In genomic region chr11:34916810-34917780, GRCh38 we compare ENCODE assay signal across 8 cellular contexts. TPM values are rescaled to one million over a fixed set of nuclear protein-coding genes. Genes with fewer than 3 reads are reported as not detected.
DNase-seq lines count a peak whose midpoint lies in the region; ATAC-seq and TF ChIP-seq lines count a peak whose summit lies in the region.

No MANE protein-coding gene starts in this region.

- H3K4me3 ChIP-seq in OCI-LY7 (ENCODE audit: low read depth, low read length, poor library complexity, severe bottlenecking) (peak overlapping the region; percentile 98), mucosa of stomach (ENCODE audit: low read length) (peak overlapping the region; percentile 76)
- H3K4me3 ChIP-seq in effector memory CD4-positive, alpha-beta T cell (ENCODE audit: insufficient read depth, low read depth, low read length, poor library complexity, severe bottlenecking), result peak overlapping the region; percentile 87

- H3K9ac ChIP-seq in mucosa of stomach (ENCODE audit: low read length), result peak overlapping the region; percentile 96

- H3K27ac Mint-ChIP-seq in activated CD4-positive, alpha-beta T cell treated with anti-CD3 and anti-CD28 coated beads, Interleukin-2, amount 10 ng/mL, durations not matched to agents 7 days and 5 days, result peak overlapping the region; percentile 97

- H3K9me3 ChIP-seq in OCI-LY7 (ENCODE audit: low read length), result peaks cover 9% of the 10 kb centered on the region; the same call in 1 of the 2 replicates
- H3K9me3 ChIP-seq in effector memory CD4-positive, alpha-beta T cell (ENCODE audit: control insufficient read depth, low read length), result no peaks in the 10 kb centered on the region
- no peaks in the 10 kb centered on the region for H3K9me3 ChIP-seq in mucosa of stomach (ENCODE audit: control insufficient read depth, low read length)

- no peaks in the 10 kb centered on the region for H3K27me3 ChIP-seq in effector memory CD4-positive, alpha-beta T cell (replicated peaks; ENCODE audit: control insufficient read depth, insufficient read depth, low read length, poor library complexity, severe bottlenecking)
- no peaks in the 10 kb centered on the region for H3K27me3 ChIP-seq in mucosa of stomach (ENCODE audit: control insufficient read depth, insufficient read depth, low read length)

- no peak for DNase-seq in activated CD4-positive, alpha-beta T cell treated with anti-CD3 and anti-CD28 coated beads, Interleukin-2, amount 10 ng/mL, durations not matched to agents 7 days and 5 days
- no peak for DNase-seq in activated CD4-positive, alpha-beta T cell treated with anti-CD3 and anti-CD28 coated beads for 4 hours
- DNase-seq in OCI-LY7 (ENCODE audit: low spot score), result peak; percentile 22
- no peak for DNase-seq in effector memory CD4-positive, alpha-beta T cell
- DNase-seq in islet precursor cell, result no peak
- no peak for DNase-seq in NCI-H1436 (lab: John Stamatoyannopoulos, UW)

- peaks cover 31% of the 10 kb centered on the region for H3K4me1 Mint-ChIP-seq in activated CD4-positive, alpha-beta T cell treated with anti-CD3 and anti-CD28 coated beads, Interleukin-2, amount 10 ng/mL, durations not matched to agents 7 days and 5 days

- CTCF ChIA-PET in activated CD4-positive, alpha-beta T cell treated with anti-CD3 and anti-CD28 coated beads, Interleukin-2, amount 10 ng/mL, durations not matched to agents 7 days and 5 days (lab: Charles Lee), result interaction anchor here (0.6 to 1.6 kb wide), 5 partner anchors 8 to 475 kb away, joined by 3 to 6 read pairs (median 3); no protein-coding TSS in a partner anchor
- CTCF ChIA-PET in OCI-LY7 (lab: Charles Lee; ENCODE audit: unreplicated experiment), result no interaction called here

- no peaks in the 10 kb centered on the region for H3K27me3 Mint-ChIP-seq in activated CD4-positive, alpha-beta T cell treated with anti-CD3 and anti-CD28 coated beads, Interleukin-2, amount 10 ng/mL, durations not matched to agents 7 days and 5 days

- POLR2A ChIA-PET in activated CD4-positive, alpha-beta T cell treated with anti-CD3 and anti-CD28 coated beads, Interleukin-2, amount 10 ng/mL, durations not matched to agents 7 days and 5 days (lab: Charles Lee), result interaction anchor here (0.7 kb wide), 2 partner anchors 273 to 319 kb away, joined by 4 to 10 read pairs; no protein-coding TSS in a partner anchor
- POLR2A ChIA-PET in OCI-LY7 (lab: Charles Lee), result interaction anchor here (0.6 to 1.5 kb wide), 3 partner anchors 10 to 25 kb away, joined by 3 to 6 read pairs (median 3); no protein-coding TSS in a partner anchor

- TF ChIP-seq CTCF in OCI-LY7 (conservative IDR thresholded peaks at IDR 0.05; ENCODE audit: low read length), result no peak

- peak overlapping the region; percentile 98 for H3K4me3 Mint-ChIP-seq in activated CD4-positive, alpha-beta T cell treated with anti-CD3 and anti-CD28 coated beads, Interleukin-2, amount 10 ng/mL, durations not matched to agents 7 days and 5 days

- intact Hi-C loops in OCI-LY7 (cut with micrococcal nuclease; ENCODE audit: unreplicated experiment), result no loop called here

- no peaks in the 10 kb centered on the region for H3K9me3 Mint-ChIP-seq in activated CD4-positive, alpha-beta T cell treated with anti-CD3 and anti-CD28 coated beads, Interleukin-2, amount 10 ng/mL, durations not matched to agents 7 days and 5 days

- peaks cover 32% of the 10 kb centered on the region for H3K36me3 ChIP-seq in OCI-LY7 (ENCODE audit: insufficient read depth, low read length)
- H3K36me3 ChIP-seq in effector memory CD4-positive, alpha-beta T cell (ENCODE audit: control insufficient read depth, insufficient read depth, low read length), result peaks cover 3% of the 10 kb centered on the region
- H3K36me3 ChIP-seq in mucosa of stomach (ENCODE audit: control insufficient read depth, insufficient read depth, low read length), result no peaks in the 10 kb centered on the region

- peak overlapping the region; percentile 26 for H3K27ac ChIP-seq in OCI-LY7 (ENCODE audit: low read depth, low read length, poor library complexity, severe bottlenecking)
- H3K27ac ChIP-seq in effector memory CD4-positive, alpha-beta T cell (ENCODE audit: insufficient read depth, low read length, poor library complexity, severe bottlenecking), result peak overlapping the region; percentile 88

- BruUV-seq in OCI-LY7 (replicated peaks; lab: Mats Ljungman, UMichigan), result TSS peak; percentile 70

- peak overlapping the region; percentile 91 for H3K4me2 ChIP-seq in OCI-LY7 (ENCODE audit: low read length)

- H2AFZ ChIP-seq in OCI-LY7 (ENCODE audit: low read length), result peak overlapping the region; percentile 90

- H4K20me1 ChIP-seq in OCI-LY7 (ENCODE audit: insufficient read depth, low read length), result 0 out of 2 replicates have a peak, but pooled peaks cover 3% of the 10 kb centered on the region

- H3K79me2 ChIP-seq in OCI-LY7 (ENCODE audit: insufficient read depth, low read depth, low read length), result peaks cover 47% of the 10 kb centered on the region

- no peaks in the 10 kb centered on the region for H3K9me2 ChIP-seq in OCI-LY7 (ENCODE audit: insufficient read depth, low read length)

- H3K4me1 ChIP-seq in OCI-LY7 (ENCODE audit: insufficient read depth, low read length, poor library complexity, severe bottlenecking) (peaks cover 20% of the 10 kb centered on the region), mucosa of stomach (ENCODE audit: control insufficient read depth, insufficient read depth, low read length) (peaks cover 18% of the 10 kb centered on the region)
- peaks cover 4% of the 10 kb centered on the region for H3K4me1 ChIP-seq in effector memory CD4-positive, alpha-beta T cell (ENCODE audit: control insufficient read depth, insufficient read depth, low read length, poor library complexity, severe bottlenecking)

- peak; percentile 19 for ATAC-seq in HG02610 (IDR thresholded peaks at IDR 0.05; ENCODE audit: unreplicated experiment)

- H3K36me3 Mint-ChIP-seq in activated CD4-positive, alpha-beta T cell treated with anti-CD3 and anti-CD28 coated beads, Interleukin-2, amount 10 ng/mL, durations not matched to agents 7 days and 5 days (ENCODE audit: low read depth), result peaks cover 23% of the 10 kb centered on the region

RNA-seq across cellular contexts. Expression of gene PDHX, which starts 0.7 kb away (rescaled TPM):
- 10 to 100 TPM; 25.3 to 27.7 TPM for total RNA-seq in activated CD4-positive, alpha-beta T cell treated with anti-CD3 and anti-CD28 coated beads, Interleukin-2, amount 10 ng/mL, durations not matched to agents 7 days and 5 days
- total RNA-seq in OCI-LY7 (2014; rRNA removed; shearing (Covaris generic)), result 18.0 and 19.6 TPM in 2 replicates
- total RNA-seq in OCI-LY7 (2022), result 43.4 and 50.9 TPM in 2 replicates

RNA-seq across cellular contexts. Expression of gene APIP, which starts 0.9 kb away (rescaled TPM):
- 10 to 100 TPM; 30.8 to 36.4 TPM for total RNA-seq in activated CD4-positive, alpha-beta T cell treated with anti-CD3 and anti-CD28 coated beads, Interleukin-2, amount 10 ng/mL, durations not matched to agents 7 days and 5 days
- total RNA-seq in OCI-LY7 (2014; rRNA removed; shearing (Covaris generic)), result 40.7 and 56.7 TPM in 2 replicates
- total RNA-seq in OCI-LY7 (2022), result 66.2 and 66.3 TPM in 2 replicates
